Comparison of ENCODE assay signal across 1 cellular context in genomic region chr14:24114536-24115450, GRCh38.
TF ChIP-seq lines count a peak whose summit lies in the region.

Gene DCAF11, plus strand, starts transcription at chr14:24114777. Its CDS starts 818 bp downstream, at chr14:24115595.
Gene NRL, minus strand, starts transcription at chr14:24114949. Its CDS starts 32,101 bp downstream, at chr14:24082848.

TF ChIP-seq in K562, 482 proteins besides CTCF, POLR2A, EP300 and RAD21 (continued from another document and continues in another):
- TF ChIP-seq AFF4 (CRISPR knock-in tag; IDR thresholded peaks at IDR 0.05) (0 out of 2 replicates have a peak, but pooled peaks have one; percentile 25), HMGN3 (IDR thresholded peaks at IDR 0.05; ENCODE audit: borderline replicate concordance, extremely low read depth, insufficient read length, low read depth, low read length) (peak; percentile 45), FOXM1 (IDR thresholded peaks at IDR 0.05; ENCODE audit: low read depth) (peak; percentile 62; the same call in 1 of the 2 replicates), FOXM1 (CRISPR knock-in tag; IDR thresholded peaks at IDR 0.05; ENCODE audit: low read depth) (0 out of 2 replicates have a peak, but pooled peaks have one; percentile 50), ZNF24 (IDR thresholded peaks at IDR 0.05) (peak; percentile 24; the same call in 1 of the 2 replicates), ID3 (CRISPR knock-in tag; IDR thresholded peaks at IDR 0.05) (no peak), ID3 (tag; IDR thresholded peaks at IDR 0.05) (no peak), ZBTB2 (IDR thresholded peaks at IDR 0.05) (no peak), MBD2 (IDR thresholded peaks at IDR 0.05; ENCODE audit: borderline replicate concordance, low read depth) (peak; percentile 96), ZBTB17 (CRISPR knock-in tag; IDR thresholded peaks at IDR 0.05) (peak; percentile 15; the same call in 1 of the 2 replicates), SMAD4 (CRISPR knock-in tag; conservative IDR thresholded peaks at IDR 0.05) (no peak; the same call in 1 of the 2 replicates), ZNF165 (CRISPR knock-in tag; IDR thresholded peaks at IDR 0.05; ENCODE audit: borderline replicate concordance) (no peak), FOXA3 (CRISPR knock-in tag; conservative IDR thresholded peaks at IDR 0.05 in 1 of 2, IDR thresholded peaks at IDR 0.05 in 1 of 2) (peak; percentile 6 to 94; a peak in 2 of 4 replicates), GABPB2 (CRISPR knock-in tag; conservative IDR thresholded peaks at IDR 0.05) (no peak), ZNF77 (CRISPR knock-in tag; IDR thresholded peaks at IDR 0.05) (no peak), ZNF668 (CRISPR knock-in tag; IDR thresholded peaks at IDR 0.05) (no peak), EP400 (IDR thresholded peaks at IDR 0.05) (peak; percentile 99), FOXK1 (CRISPR knock-in tag; IDR thresholded peaks at IDR 0.05; ENCODE audit: borderline replicate concordance) (peak; percentile 96), NFIC (IDR thresholded peaks at IDR 0.05) (0 out of 2 replicates have a peak, but pooled peaks have one; percentile 2), HDAC3 (IDR thresholded peaks at IDR 0.05; ENCODE audit: borderline replicate concordance, partially characterized antibody) (peak; percentile 84), RB1 (IDR thresholded peaks at IDR 0.05; ENCODE audit: low read depth) (peak; percentile 79), CXXC5 (CRISPR knock-in tag; IDR thresholded peaks at IDR 0.05) (peak; percentile 82), SIN3A (IDR thresholded peaks at IDR 0.05; ENCODE audit: borderline replicate concordance in 2 of 2, control insufficient read depth in 1 of 2, low read depth in 2 of 2, low read length in 2 of 2) (peak; percentile 79 to 80; a peak in 3 of 4 replicates), CLOCK (CRISPR knock-in tag; IDR thresholded peaks at IDR 0.05; ENCODE audit: borderline replicate concordance) (no peak), POLR2H (tag; IDR thresholded peaks at IDR 0.05; ENCODE audit: low read depth) (peak; percentile 50; the same call in 1 of the 2 replicates), EGR1 (conservative IDR thresholded peaks at IDR 0.05) (peak; percentile 98), SPI1 (IDR thresholded peaks at IDR 0.05; ENCODE audit: borderline replicate concordance, low read depth, low read length) (0 out of 2 replicates have a peak, but pooled peaks have one; percentile 14), ZNF717 (CRISPR knock-in tag; IDR thresholded peaks at IDR 0.05) (no peak), RBM25 (IDR thresholded peaks at IDR 0.05; ENCODE audit: low read depth, low read length, severe bottlenecking) (peak; percentile 77), E2F3 (CRISPR knock-in tag; IDR thresholded peaks at IDR 0.05) (peak; percentile 34; the same call in 1 of the 2 replicates), ZBTB7A (IDR thresholded peaks at IDR 0.05; ENCODE audit: borderline replicate concordance, control insufficient read depth, low read depth, low read length) (peak; percentile 94), RFX5 (IDR thresholded peaks at IDR 0.05; ENCODE audit: low read depth, low read length) (peak; percentile 22; the same call in 1 of the 2 replicates), TEAD1 (CRISPR knock-in tag; IDR thresholded peaks at IDR 0.05) (peak in 1 of 2 experiments; percentile 81; a peak in 2 of 4 replicates), CBX1 (IDR thresholded peaks at IDR 0.05; ENCODE audit: low read depth) (0 out of 2 replicates have a peak, but pooled peaks have one; percentile 20), ILK (tag; IDR thresholded peaks at IDR 0.05; ENCODE audit: borderline replicate concordance, low read depth) (no peak), NR2C2 (CRISPR knock-in tag; IDR thresholded peaks at IDR 0.05) (no peak), NR2C2 (tag; IDR thresholded peaks at IDR 0.05) (peak; percentile 78; the same call in 1 of the 2 replicates), MLLT1 (IDR thresholded peaks at IDR 0.05) (peak in 1 of 2 experiments; percentile 84; a peak in 1 of 4 replicates), GMEB1 (CRISPR knock-in tag; IDR thresholded peaks at IDR 0.05) (peak; percentile 64), MAX (CRISPR knock-in tag; IDR thresholded peaks at IDR 0.05) (peak; percentile 97), ZMIZ1 (IDR thresholded peaks at IDR 0.05; ENCODE audit: low read depth in 2 of 2, low read length in 2 of 2) (no peak), TBP (optimal IDR thresholded peaks at IDR 0.05; ENCODE audit: low read depth, low read length) (peak; percentile 35), MYBL2 (IDR thresholded peaks at IDR 0.05; ENCODE audit: low read depth) (peak; percentile 82), MYBL2 (CRISPR knock-in tag; IDR thresholded peaks at IDR 0.05; ENCODE audit: borderline replicate concordance) (no peak), CGGBP1 (CRISPR knock-in tag; IDR thresholded peaks at IDR 0.05) (no peak), NCOA4 (IDR thresholded peaks at IDR 0.05; ENCODE audit: partially characterized antibody) (no peak), NFE2 (IDR thresholded peaks at IDR 0.05; ENCODE audit: low read depth) (no peak), DPF2 (IDR thresholded peaks at IDR 0.05) (no peak), ZBTB1 (CRISPR knock-in tag; IDR thresholded peaks at IDR 0.05; ENCODE audit: borderline replicate concordance, low read depth) (peak; percentile 55; the same call in 1 of the 2 replicates), SP2 (IDR thresholded peaks at IDR 0.05; ENCODE audit: extremely low read depth, low read depth, low read length, poor library complexity, severe bottlenecking) (peak; percentile 70), KDM4B (IDR thresholded peaks at IDR 0.05; ENCODE audit: borderline replicate concordance in 2 of 2, low read depth in 1 of 2) (0 out of 4 replicates have a peak, but pooled peaks of 1 of the 2 experiments have one; percentile 68), FOXP1 (CRISPR knock-in tag; IDR thresholded peaks at IDR 0.05) (peak; percentile 86; the same call in 1 of the 2 replicates), KLF1 (tag; IDR thresholded peaks at IDR 0.05) (peak; percentile 65; the same call in 1 of the 2 replicates), RBBP5 (IDR thresholded peaks at IDR 0.05; ENCODE audit: borderline replicate concordance, insufficient read depth, low read length, poor library complexity, severe bottlenecking) (peak; percentile 61)
